8 cellular contexts compared by ENCODE assay signal in the genomic region with DNA sequence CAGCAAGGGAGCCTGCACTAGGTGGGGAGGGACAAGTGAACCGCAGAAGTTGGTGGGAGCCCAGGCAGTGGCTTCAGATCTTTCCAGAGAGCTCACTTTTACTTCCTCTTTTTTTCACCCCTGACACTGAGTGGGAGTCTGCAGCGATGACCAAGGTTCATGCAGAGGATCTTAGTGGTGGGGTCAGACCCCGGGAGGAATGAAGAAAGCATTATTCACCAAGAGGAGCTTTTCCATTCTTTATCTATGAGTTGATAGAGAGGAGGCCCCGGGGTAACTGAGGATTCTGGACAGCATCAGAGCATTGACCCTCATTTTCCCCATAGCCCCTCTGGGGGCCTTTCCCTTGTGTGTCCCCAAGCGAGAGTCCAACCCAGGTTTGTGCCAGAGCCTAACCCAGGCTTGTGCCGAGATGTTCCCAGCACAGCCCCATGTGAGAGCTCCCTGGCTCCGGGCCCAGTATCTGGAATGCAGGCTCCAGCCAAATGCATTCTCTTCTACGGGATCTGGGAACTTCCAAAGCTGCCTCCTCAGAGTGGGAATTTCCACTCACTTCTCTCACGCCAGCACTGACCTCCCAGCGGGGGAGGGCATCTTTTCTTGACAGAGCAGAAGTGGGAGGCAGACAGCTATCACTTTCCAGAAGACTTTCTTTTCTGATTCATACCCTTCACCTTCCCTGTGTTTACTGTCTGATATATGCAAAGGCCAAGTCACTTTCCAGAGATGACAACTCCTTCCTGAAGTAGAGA. TPM values are rescaled to one million over a fixed set of nuclear protein-coding genes. Genes with fewer than 3 reads are reported as not detected.
DNase-seq lines count a peak whose midpoint lies in the region; ATAC-seq and TF ChIP-seq lines count a peak whose summit lies in the region.

No MANE protein-coding gene starts in this region.

- H3K4me3 Mint-ChIP-seq in activated CD4-positive, alpha-beta T cell treated with anti-CD3 and anti-CD28 coated beads for 36 hours: no peak overlapping the region
- H3K4me3 Mint-ChIP-seq in activated CD4-positive, alpha-beta T cell treated with anti-CD3 and anti-CD28 coated beads, Interleukin-2, amount 10 ng/mL, durations not matched to agents 24 days and 14 days: no peak overlapping the region

- H3K9me3 ChIP-seq in heart left ventricle: no peaks in the 10 kb centered on the region

- H3K27ac ChIP-seq in VCaP (peak overlapping the region; percentile 37; the same call in 1 of the 2 replicates), heart left ventricle (peak overlapping the region; percentile 31 to 94 (median 84))

- peak in 1 of 2 donors; percentile 11 for TF ChIP-seq POLR2A in heart left ventricle (IDR thresholded peaks at IDR 0.05)

- no peak overlapping the region for H3K27ac Mint-ChIP-seq in activated CD4-positive, alpha-beta T cell treated with anti-CD3 and anti-CD28 coated beads for 36 hours
- no peak overlapping the region for H3K27ac Mint-ChIP-seq in activated CD4-positive, alpha-beta T cell treated with anti-CD3 and anti-CD28 coated beads, Interleukin-2, amount 10 ng/mL, durations not matched to agents 24 days and 14 days

- H3K27me3 ChIP-seq in heart left ventricle: no peaks in the 10 kb centered on the region

- ATAC-seq in activated CD4-positive, alpha-beta T cell treated with anti-CD3 and anti-CD28 coated beads for 36 hours: peak; percentile 55
- ATAC-seq in heart left ventricle (peak; percentile 82 to 92 (median 90)), HG02759 (IDR thresholded peaks at IDR 0.05; ENCODE audit: unreplicated experiment) (no peak), HG02763 (IDR thresholded peaks at IDR 0.05; ENCODE audit: unreplicated experiment) (no peak)

- H3K4me1 ChIP-seq in heart left ventricle: peaks cover 23 to 91% (median 78%) of the 10 kb centered on the region in 12 donors

- DNase-seq in activated CD4-positive, alpha-beta T cell treated with anti-CD3 and anti-CD28 coated beads for 36 hours: no peak
- DNase-seq in activated CD4-positive, alpha-beta T cell treated with anti-CD3 and anti-CD28 coated beads, Interleukin-2, amount 10 ng/mL, durations not matched to agents 24 days and 14 days: no peak
- DNase-seq in heart left ventricle (peak; percentile 94 to 98 (median 96)), retinal pigment epithelial cell (ENCODE audit: low read depth) (peak; percentile 84), DMS 273 treated with DMSO at 0.1 percent for 48 hours (lab: John Stamatoyannopoulos, UW) (no peak)

- H3K4me3 ChIP-seq in heart left ventricle (no peak overlapping the region), retinal pigment epithelial cell (ENCODE audit: low read length) (no peak overlapping the region)

- CTCF ChIA-PET in activated CD4-positive, alpha-beta T cell treated with anti-CD3 and anti-CD28 coated beads for 36 hours (lab: Charles Lee): interaction anchor here (0.6 to 1.0 kb wide), 2 partner anchors 53 to 109 kb away, joined by 5 to 6 read pairs; no protein-coding TSS in a partner anchor

- intact Hi-C loops in activated CD4-positive, alpha-beta T cell treated with anti-CD3 and anti-CD28 coated beads for 36 hours (cut with DNase I, micrococcal nuclease): no loop called here
- intact Hi-C loops in activated CD4-positive, alpha-beta T cell treated with anti-CD3 and anti-CD28 coated beads, Interleukin-2, amount 10 ng/mL, durations not matched to agents 24 days and 14 days (cut with micrococcal nuclease): no loop called here
- intact Hi-C loops in heart left ventricle (cut with DNase I): loop anchor here in 6 of 10 donors (1.0 to 10.0 kb wide), 6 partner anchors 17 to 54 kb away; no protein-coding TSS in a partner anchor

- 11 to 21% (median 17%) methylated on average over 10 of the region's 10 CpGs for WGBS in heart left ventricle, 4 donors

- H3K4me1 Mint-ChIP-seq in activated CD4-positive, alpha-beta T cell treated with anti-CD3 and anti-CD28 coated beads for 36 hours: peaks cover 6% of the 10 kb centered on the region
- H3K4me1 Mint-ChIP-seq in activated CD4-positive, alpha-beta T cell treated with anti-CD3 and anti-CD28 coated beads, Interleukin-2, amount 10 ng/mL, durations not matched to agents 24 days and 14 days: peaks cover 5% of the 10 kb centered on the region

- TF ChIP-seq CTCF in VCaP (conservative IDR thresholded peaks at IDR 0.05): no peak
- no peak for TF ChIP-seq CTCF in heart left ventricle (IDR thresholded peaks at IDR 0.05)
- no peak for TF ChIP-seq CTCF in retinal pigment epithelial cell (conservative IDR thresholded peaks at IDR 0.05; ENCODE audit: low read depth, low read length)

- H3K27me3 Mint-ChIP-seq in activated CD4-positive, alpha-beta T cell treated with anti-CD3 and anti-CD28 coated beads for 36 hours: peaks cover 23% of the 10 kb centered on the region
- peaks cover 29% of the 10 kb centered on the region for H3K27me3 Mint-ChIP-seq in activated CD4-positive, alpha-beta T cell treated with anti-CD3 and anti-CD28 coated beads, Interleukin-2, amount 10 ng/mL, durations not matched to agents 24 days and 14 days

- POLR2A ChIA-PET in activated CD4-positive, alpha-beta T cell treated with anti-CD3 and anti-CD28 coated beads for 36 hours (lab: Charles Lee): interaction anchor here (0.6 to 1.4 kb wide), 2 partner anchors 51 to 1838 kb away, joined by 3 read pairs; a partner anchor contains a TSS

- no peaks in the 10 kb centered on the region for H3K36me3 Mint-ChIP-seq in activated CD4-positive, alpha-beta T cell treated with anti-CD3 and anti-CD28 coated beads for 36 hours (ENCODE audit: low read depth)
- H3K36me3 Mint-ChIP-seq in activated CD4-positive, alpha-beta T cell treated with anti-CD3 and anti-CD28 coated beads, Interleukin-2, amount 10 ng/mL, durations not matched to agents 24 days and 14 days (ENCODE audit: low read depth): no peaks in the 10 kb centered on the region

- peaks cover 0 to 13% (median 0%) of the 10 kb centered on the region in 9 donors for H3K36me3 ChIP-seq in heart left ventricle

- no peaks in the 10 kb centered on the region for H3K9me3 Mint-ChIP-seq in activated CD4-positive, alpha-beta T cell treated with anti-CD3 and anti-CD28 coated beads for 36 hours (ENCODE audit: low read depth)
- no peaks in the 10 kb centered on the region for H3K9me3 Mint-ChIP-seq in activated CD4-positive, alpha-beta T cell treated with anti-CD3 and anti-CD28 coated beads, Interleukin-2, amount 10 ng/mL, durations not matched to agents 24 days and 14 days

RNA-seq across cellular contexts. Expression of a gene that starts 2.8 kb away (rescaled TPM):
- total RNA-seq in activated CD4-positive, alpha-beta T cell treated with anti-CD3 and anti-CD28 coated beads for 36 hours: not detected
- total RNA-seq in activated CD4-positive, alpha-beta T cell treated with anti-CD3 and anti-CD28 coated beads, Interleukin-2, amount 10 ng/mL, durations not matched to agents 24 days and 14 days: 0.28 TPM in 1 of 2 replicates, not detected in the other
- 100 to 1,000 TPM in 2 of 9 donors, 10 to 100 TPM in 7; 11.8 to 512 (median 43.9) TPM for total RNA-seq in heart left ventricle
- polyA plus RNA-seq in heart left ventricle: 10 to 100 TPM; 26.9 to 72.0 TPM

RNA-seq across cellular contexts. Expression of a gene that starts 17.7 kb away (rescaled TPM):
- total RNA-seq in activated CD4-positive, alpha-beta T cell treated with anti-CD3 and anti-CD28 coated beads for 36 hours: not detected
- not detected in 2 replicates for total RNA-seq in activated CD4-positive, alpha-beta T cell treated with anti-CD3 and anti-CD28 coated beads, Interleukin-2, amount 10 ng/mL, durations not matched to agents 24 days and 14 days
- 1 to 10 TPM in 1 of 9 donors, not detected in 8; 3.4 TPM for total RNA-seq in heart left ventricle
- under 1 TPM in 1 of 2 donors, not detected in 1; 0.36 TPM for polyA plus RNA-seq in heart left ventricle

RNA-seq across cellular contexts. Expression of a gene that starts 33.2 kb away (rescaled TPM):
- total RNA-seq in activated CD4-positive, alpha-beta T cell treated with anti-CD3 and anti-CD28 coated beads for 36 hours: not detected
- not detected in 2 replicates for total RNA-seq in activated CD4-positive, alpha-beta T cell treated with anti-CD3 and anti-CD28 coated beads, Interleukin-2, amount 10 ng/mL, durations not matched to agents 24 days and 14 days
- total RNA-seq in heart left ventricle: 10 to 100 TPM in 3 of 9 donors, 1 to 10 TPM in 4, under 1 TPM in 2; 0.23 to 43.1 (median 2.4) TPM
- polyA plus RNA-seq in heart left ventricle: 1 to 10 TPM; 2.0 to 3.0 TPM

Comparison
In these comparisons a context has a peak if more than half of its experiments do, and no peak if none do; other contexts are left out.
1. ATAC-seq: peak in activated CD4-positive, alpha-beta T cell treated with anti-CD3 and anti-CD28 coated beads for 36 hours (single experiment) and heart left ventricle (4 of 4); none in HG02759 (single experiment) and HG02763 (single experiment).
2. DNase-seq: peak in heart left ventricle (5 of 5) and retinal pigment epithelial cell (single experiment); none in activated CD4-positive, alpha-beta T cell treated with anti-CD3 and anti-CD28 coated beads for 36 hours (single experiment), activated CD4-positive, alpha-beta T cell treated with anti-CD3 and anti-CD28 coated beads, Interleukin-2, amount 10 ng/mL, durations not matched to agents 24 days and 14 days (single experiment) and DMS 273 treated with DMSO at 0.1 percent for 48 hours (single experiment).
3. RNA of a gene that starts 2.8 kb away (total RNA-seq): 11.8 to 512 TPM in heart left ventricle; 0.28 TPM in activated CD4-positive, alpha-beta T cell treated with anti-CD3 and anti-CD28 coated beads, Interleukin-2, amount 10 ng/mL, durations not matched to agents 24 days and 14 days and not detected in activated CD4-positive, alpha-beta T cell treated with anti-CD3 and anti-CD28 coated beads for 36 hours; every median in the first group is over 10 times any median in the second.
4. intact Hi-C loops: an anchor here in heart left ventricle (1.0 to 10.0 kb wide); none called in activated CD4-positive, alpha-beta T cell treated with anti-CD3 and anti-CD28 coated beads for 36 hours and activated CD4-positive, alpha-beta T cell treated with anti-CD3 and anti-CD28 coated beads, Interleukin-2, amount 10 ng/mL, durations not matched to agents 24 days and 14 days.